8 cellular contexts compared by ENCODE assay signal in the genomic region with DNA sequence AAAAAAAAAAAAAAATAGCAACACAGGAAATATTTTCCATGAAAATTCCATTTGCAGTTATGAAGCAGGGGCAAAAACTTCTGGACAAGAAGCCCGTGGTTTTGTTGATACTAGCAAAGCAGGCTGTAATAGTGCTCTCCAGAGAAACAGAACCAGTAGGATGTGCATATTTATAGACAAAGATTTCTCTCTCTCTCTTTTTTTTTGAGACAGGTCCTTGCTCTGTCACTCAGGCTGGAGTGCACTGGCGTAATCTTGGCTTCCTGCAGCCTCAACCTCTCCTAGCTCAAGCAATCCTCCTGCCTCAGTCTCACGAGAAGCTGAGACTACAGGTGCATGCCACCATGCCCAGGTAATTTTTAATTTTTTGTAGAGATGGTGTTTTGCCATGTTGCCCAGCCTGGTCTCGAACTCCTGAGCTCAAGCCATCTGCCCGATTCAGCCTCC.
DNase-seq lines count a peak whose midpoint lies in the region; ATAC-seq, FAIRE-seq and TF ChIP-seq lines count a peak whose summit lies in the region.

No MANE protein-coding gene starts in this region.

- peaks cover 0 to 2% of the 10 kb centered on the region in 2 donors for H3K27me3 Mint-ChIP-seq in CD8-positive, alpha-beta memory T cell

- H3K27ac ChIP-seq in CD8-positive, alpha-beta memory T cell (ENCODE audit: low read depth, low read length), result peak overlapping the region; percentile 83
- H3K27ac ChIP-seq in PC-3 (ENCODE audit: low read length) (peak overlapping the region; percentile 84), endothelial cell of umbilical vein (ENCODE audit: insufficient read depth, low read depth, low read length) (no peak overlapping the region), pancreas (peak overlapping the region; percentile 88 to 98 (median 92))

- POLR2A ChIA-PET in CD8-positive, alpha-beta memory T cell (lab: Charles Lee), result interaction anchor here (2.0 to 6.2 kb wide), 5 partner anchors 13 to 75 kb away, joined by 4 to 151 read pairs (median 37); a partner anchor contains a TSS
- POLR2A ChIA-PET in PC-3 (lab: Charles Lee; ENCODE audit: unreplicated experiment) (interaction anchor here (2.0 kb wide), 1 partner anchor 49 kb away, joined by 9 read pairs; no protein-coding TSS in a partner anchor), endothelial cell of umbilical vein (lab: Charles Lee) (no interaction called here)

- no peaks in the 10 kb centered on the region for H3K27me3 ChIP-seq in CD8-positive, alpha-beta memory T cell (ENCODE audit: insufficient read depth, low read length, poor library complexity, severe bottlenecking)
- no peaks in the 10 kb centered on the region for H3K27me3 ChIP-seq in PC-3 (ENCODE audit: low read length)
- peaks cover 0 to under 1% of the 10 kb centered on the region in 2 experiments for H3K27me3 ChIP-seq in endothelial cell of umbilical vein (ENCODE audit: control insufficient read depth in 2 of 2, insufficient read depth in 2 of 2, low read length in 2 of 2)
- H3K27me3 ChIP-seq in pancreas, result no peaks in the 10 kb centered on the region

- no peaks in the 10 kb centered on the region for H3K9me1 ChIP-seq in endothelial cell of umbilical vein (replicated peaks; ENCODE audit: control insufficient read depth, extremely low read depth, insufficient read depth, low read length)

- peak overlapping the region; percentile 84 to 99 (median 97) for H3K27ac Mint-ChIP-seq in CD8-positive, alpha-beta memory T cell

- no peaks in the 10 kb centered on the region for H3K9me3 ChIP-seq in CD8-positive, alpha-beta memory T cell (ENCODE audit: low read length)
- H3K9me3 ChIP-seq in PC-3 (ENCODE audit: low read length) (no peaks in the 10 kb centered on the region), endothelial cell of umbilical vein (replicated peaks; ENCODE audit: control insufficient read depth, insufficient read depth, low read length) (no peaks in the 10 kb centered on the region), pancreas (no peaks in the 10 kb centered on the region)

- no peak overlapping the region for H3K4me3 ChIP-seq in CD8-positive, alpha-beta memory T cell (ENCODE audit: low read length)
- no peak overlapping the region for H3K4me3 ChIP-seq in PC-3 (ENCODE audit: low read length)
- H3K4me3 ChIP-seq in endothelial cell of umbilical vein (replicated peaks in 1 of 3; ENCODE audit: insufficient read depth in 1 of 3, low read depth in 1 of 3, low read length in 3 of 3), result no peak overlapping the region
- H3K4me3 ChIP-seq in pancreas, result no peak overlapping the region

- no peak overlapping the region for H3K9ac ChIP-seq in PC-3 (ENCODE audit: low read length)
- H3K9ac ChIP-seq in endothelial cell of umbilical vein (replicated peaks; ENCODE audit: extremely low read depth, insufficient read depth, low read length), result no peak overlapping the region

- TF ChIP-seq POLR2A in endothelial cell of umbilical vein (IDR thresholded peaks at IDR 0.05; ENCODE audit: low read depth, low read length) (no peak), GM12892 (IDR thresholded peaks at IDR 0.05; ENCODE audit: low read depth, low read length) (no peak)

- H3K4me1 ChIP-seq in CD8-positive, alpha-beta memory T cell (ENCODE audit: insufficient read depth, low read length), result peaks cover 46% of the 10 kb centered on the region
- H3K4me1 ChIP-seq in PC-3 (ENCODE audit: insufficient read depth, low read length) (peaks cover 25% of the 10 kb centered on the region), endothelial cell of umbilical vein (ENCODE audit: control insufficient read depth, extremely low read depth, insufficient read depth, low read length) (peaks cover 18% of the 10 kb centered on the region), pancreas (peaks cover 19 to 37% (median 33%) of the 10 kb centered on the region in 3 donors)

- peak overlapping the region in 2 of 7 donors; percentile 28 to 52 for H3K4me3 Mint-ChIP-seq in CD8-positive, alpha-beta memory T cell

- CTCF ChIA-PET in CD8-positive, alpha-beta memory T cell (lab: Charles Lee), result interaction anchor here (1.4 to 6.6 kb wide), 8 partner anchors 10 to 72 kb away, joined by 3 to 48 read pairs (median 6); no protein-coding TSS in a partner anchor
- CTCF ChIA-PET in PC-3 (lab: Charles Lee), result no interaction called here
- CTCF ChIA-PET in endothelial cell of umbilical vein (lab: Charles Lee), result interaction anchor here (0.7 to 3.1 kb wide), 6 partner anchors 13 to 49 kb away, joined by 3 to 12 read pairs (median 5); no protein-coding TSS in a partner anchor

- BruUV-seq in PC-3 (replicated peaks; lab: Mats Ljungman, UMichigan) (no TSS peak), endothelial cell of umbilical vein (replicated peaks; lab: Mats Ljungman, UMichigan) (no TSS peak)

- intact Hi-C loops in PC-3 (cut with micrococcal nuclease) (loop anchor here (5.0 kb wide), 1 partner anchor 49 kb away; no protein-coding TSS in a partner anchor), endothelial cell of umbilical vein (cut with micrococcal nuclease) (no loop called here), pancreas (cut with DNase I) (no loop called here)

- WGBS in pancreas, 2 donors, result 69 to 73% methylated on average over 5 of the region's 5 CpGs

- H3K4me1 Mint-ChIP-seq in CD8-positive, alpha-beta memory T cell, result peaks cover 34 to 45% (median 44%) of the 10 kb centered on the region in 3 donors

- no peaks in the 10 kb centered on the region for H3K36me3 Mint-ChIP-seq in CD8-positive, alpha-beta memory T cell

- FAIRE-seq in endothelial cell of umbilical vein (lab: Jason Lieb, UNC) (no peak), pancreas (lab: Jason Lieb, UNC) (no peak), GM12892 (lab: Jason Lieb, UNC) (no peak)

- TF ChIP-seq CTCF in PC-3 (conservative IDR thresholded peaks at IDR 0.05; ENCODE audit: low read depth, low read length), result no peak
- no peak for TF ChIP-seq CTCF in endothelial cell of umbilical vein (IDR thresholded peaks at IDR 0.05; ENCODE audit: extremely low read depth in 1 of 2, insufficient read depth in 1 of 2, low read depth in 1 of 2, low read length in 2 of 2)
- no peak for TF ChIP-seq CTCF in pancreas (IDR thresholded peaks at IDR 0.05)

- dilution Hi-C loops in endothelial cell of umbilical vein (cut with MboI; ENCODE audit: extremely low pct_ligation_motif_present, low sequenced_read_pairs), result no loop called here

- H3K9me3 Mint-ChIP-seq in CD8-positive, alpha-beta memory T cell, result no peaks in the 10 kb centered on the region

- DNase-seq in CD8-positive, alpha-beta memory T cell, result no peak
- DNase-seq in PC-3 (no peak), endothelial cell of umbilical vein (ENCODE audit: low read depth, low spot score) (peak; percentile 17), pancreas (no peak), GM12892 (ENCODE audit: insufficient read length) (no peak), DMS 273 (lab: John Stamatoyannopoulos, UW; ENCODE audit: unreplicated experiment) (no peak), HuH-7 (ENCODE audit: low spot score) (no peak)

- H3K9me2 ChIP-seq in PC-3 (replicated peaks; ENCODE audit: low read length), result no peaks in the 10 kb centered on the region

- no peaks in the 10 kb centered on the region for H3K79me2 ChIP-seq in PC-3 (ENCODE audit: low read length)
- H3K79me2 ChIP-seq in endothelial cell of umbilical vein (ENCODE audit: control insufficient read depth, insufficient read depth, low read length), result no peaks in the 10 kb centered on the region

- ATAC-seq in PC-3 (no peak), pancreas (no peak), GM19035 (IDR thresholded peaks at IDR 0.05; ENCODE audit: unreplicated experiment) (no peak)

- H2AFZ ChIP-seq in PC-3 (ENCODE audit: low read length) (peak overlapping the region; percentile 72; the same call in 1 of the 2 replicates), endothelial cell of umbilical vein (ENCODE audit: low read depth, low read length) (no peak overlapping the region)

- H3K4me2 ChIP-seq in PC-3 (ENCODE audit: low read length), result peak overlapping the region; percentile 80; the same call in 1 of the 2 replicates
- H3K4me2 ChIP-seq in endothelial cell of umbilical vein (ENCODE audit: insufficient read depth, low read length), result no peak overlapping the region

- H4K20me1 ChIP-seq in PC-3 (ENCODE audit: low read length) (no peaks in the 10 kb centered on the region), endothelial cell of umbilical vein (replicated peaks; ENCODE audit: control insufficient read depth, extremely low read depth, insufficient read depth, low read length) (no peaks in the 10 kb centered on the region)

- H3F3A ChIP-seq in PC-3 (ENCODE audit: low read length, unreplicated experiment), result peaks cover 5% of the 10 kb centered on the region

- no peaks in the 10 kb centered on the region for H3K36me3 ChIP-seq in CD8-positive, alpha-beta memory T cell (ENCODE audit: insufficient read depth, low read length)
- no peaks in the 10 kb centered on the region for H3K36me3 ChIP-seq in PC-3 (ENCODE audit: low read depth, low read length)
- no peaks in the 10 kb centered on the region for H3K36me3 ChIP-seq in endothelial cell of umbilical vein (ENCODE audit: control insufficient read depth in 2 of 2, extremely low read depth in 1 of 2, insufficient read depth in 2 of 2, low read length in 2 of 2)
- H3K36me3 ChIP-seq in pancreas, result no peaks in the 10 kb centered on the region

TF ChIP-seq in endothelial cell of umbilical vein, 7 proteins besides CTCF, POLR2A, EP300 and RAD21:
- TF ChIP-seq, protein P1, sequence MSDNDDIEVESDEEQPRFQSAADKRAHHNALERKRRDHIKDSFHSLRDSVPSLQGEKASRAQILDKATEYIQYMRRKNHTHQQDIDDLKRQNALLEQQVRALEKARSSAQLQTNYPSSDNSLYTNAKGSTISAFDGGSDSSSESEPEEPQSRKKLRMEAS (IDR thresholded peaks at IDR 0.05; ENCODE audit: insufficient read depth, insufficient read length), result no peak
